ENCODE assay signal across 2 cellular contexts in the genomic region with DNA sequence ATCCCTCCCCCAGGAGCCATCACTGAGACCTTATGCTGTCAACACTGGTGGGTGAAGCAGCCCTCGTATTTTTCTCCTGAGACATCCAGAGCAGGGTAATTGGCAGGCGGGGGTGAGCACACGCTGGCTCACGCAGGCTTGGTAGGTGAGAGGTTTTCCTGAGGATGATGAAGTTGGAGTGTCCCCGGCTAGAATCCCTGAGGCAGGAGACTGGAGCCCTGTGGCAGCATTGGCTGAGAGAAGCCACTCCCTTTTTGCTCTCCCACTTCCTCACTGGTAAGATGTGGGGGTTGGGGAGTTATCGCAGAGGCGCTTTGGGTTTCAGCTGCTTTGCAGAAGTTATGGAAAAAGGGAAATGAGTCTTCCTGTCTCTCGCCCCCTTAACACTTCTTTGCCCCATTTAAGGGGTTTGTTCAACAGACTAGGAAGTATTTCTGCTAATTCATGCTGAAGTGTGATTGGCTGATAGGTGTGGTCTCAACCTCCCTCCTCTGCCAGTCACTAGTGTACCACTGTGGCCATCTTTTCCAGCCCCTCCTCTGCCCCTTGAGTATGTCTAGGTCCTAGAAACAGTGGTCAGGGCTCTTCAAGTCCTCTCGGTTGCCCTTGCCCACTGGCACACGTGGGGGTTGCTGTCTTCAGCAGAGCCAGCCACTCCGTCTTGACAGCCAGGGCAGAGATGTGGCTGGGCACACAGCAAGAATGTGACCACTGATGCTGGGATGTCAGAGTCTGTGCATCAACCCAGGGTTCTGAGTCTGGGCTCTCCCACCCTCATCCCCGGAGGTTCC.
TF ChIP-seq lines count a peak whose summit lies in the region.

No MANE protein-coding gene starts in this region.

TF ChIP-seq in GM12878, 131 proteins besides CTCF, POLR2A, EP300 and RAD21 (continues in another document):
- TF ChIP-seq, protein P1, sequence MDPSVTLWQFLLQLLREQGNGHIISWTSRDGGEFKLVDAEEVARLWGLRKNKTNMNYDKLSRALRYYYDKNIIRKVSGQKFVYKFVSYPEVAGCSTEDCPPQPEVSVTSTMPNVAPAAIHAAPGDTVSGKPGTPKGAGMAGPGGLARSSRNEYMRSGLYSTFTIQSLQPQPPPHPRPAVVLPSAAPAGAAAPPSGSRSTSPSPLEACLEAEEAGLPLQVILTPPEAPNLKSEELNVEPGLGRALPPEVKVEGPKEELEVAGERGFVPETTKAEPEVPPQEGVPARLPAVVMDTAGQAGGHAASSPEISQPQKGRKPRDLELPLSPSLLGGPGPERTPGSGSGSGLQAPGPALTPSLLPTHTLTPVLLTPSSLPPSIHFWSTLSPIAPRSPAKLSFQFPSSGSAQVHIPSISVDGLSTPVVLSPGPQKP (IDR thresholded peaks at IDR 0.05; ENCODE audit: low read depth, low read length): peak; percentile 30; the same call in 1 of the 2 replicates
- TF ChIP-seq BMI1 (IDR thresholded peaks at IDR 0.05; ENCODE audit: borderline replicate concordance): no peak; the same call in 1 of the 2 replicates
- no peak for TF ChIP-seq CBX3 (IDR thresholded peaks at IDR 0.05; ENCODE audit: borderline replicate concordance, low read depth)
- peak; percentile 51; the same call in 1 of the 2 replicates for TF ChIP-seq IRF4 (IDR thresholded peaks at IDR 0.05; ENCODE audit: low read depth, low read length)
- TF ChIP-seq TAF1 (IDR thresholded peaks at IDR 0.05; ENCODE audit: borderline replicate concordance, low read depth, low read length): no peak
- no peak for TF ChIP-seq NRF1 (conservative IDR thresholded peaks at IDR 0.05; ENCODE audit: low read depth, low read length)
- TF ChIP-seq ASH2L (IDR thresholded peaks at IDR 0.05; ENCODE audit: borderline replicate concordance, low read depth): no peak
- TF ChIP-seq, protein P2, sequence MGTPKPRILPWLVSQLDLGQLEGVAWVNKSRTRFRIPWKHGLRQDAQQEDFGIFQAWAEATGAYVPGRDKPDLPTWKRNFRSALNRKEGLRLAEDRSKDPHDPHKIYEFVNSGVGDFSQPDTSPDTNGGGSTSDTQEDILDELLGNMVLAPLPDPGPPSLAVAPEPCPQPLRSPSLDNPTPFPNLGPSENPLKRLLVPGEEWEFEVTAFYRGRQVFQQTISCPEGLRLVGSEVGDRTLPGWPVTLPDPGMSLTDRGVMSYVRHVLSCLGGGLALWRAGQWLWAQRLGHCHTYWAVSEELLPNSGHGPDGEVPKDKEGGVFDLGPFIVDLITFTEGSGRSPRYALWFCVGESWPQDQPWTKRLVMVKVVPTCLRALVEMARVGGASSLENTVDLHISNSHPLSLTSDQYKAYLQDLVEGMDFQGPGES (IDR thresholded peaks at IDR 0.05): no peak
- no peak for TF ChIP-seq SUZ12 (IDR thresholded peaks at IDR 0.05; ENCODE audit: unreplicated experiment)
- TF ChIP-seq KLF5 (IDR thresholded peaks at IDR 0.05; ENCODE audit: partially characterized antibody): no peak
- TF ChIP-seq, protein P3, sequence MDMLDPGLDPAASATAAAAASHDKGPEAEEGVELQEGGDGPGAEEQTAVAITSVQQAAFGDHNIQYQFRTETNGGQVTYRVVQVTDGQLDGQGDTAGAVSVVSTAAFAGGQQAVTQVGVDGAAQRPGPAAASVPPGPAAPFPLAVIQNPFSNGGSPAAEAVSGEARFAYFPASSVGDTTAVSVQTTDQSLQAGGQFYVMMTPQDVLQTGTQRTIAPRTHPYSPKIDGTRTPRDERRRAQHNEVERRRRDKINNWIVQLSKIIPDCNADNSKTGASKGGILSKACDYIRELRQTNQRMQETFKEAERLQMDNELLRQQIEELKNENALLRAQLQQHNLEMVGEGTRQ (IDR thresholded peaks at IDR 0.05; ENCODE audit: borderline replicate concordance, low read depth, low read length): no peak
- TF ChIP-seq SMARCA5 (IDR thresholded peaks at IDR 0.05): peak; percentile 98
- no peak for TF ChIP-seq ZNF384 (IDR thresholded peaks at IDR 0.05; ENCODE audit: borderline replicate concordance, low read depth, low read length)
- no peak for TF ChIP-seq HDAC2 (IDR thresholded peaks at IDR 0.05)
- no peak for TF ChIP-seq FOXM1 (IDR thresholded peaks at IDR 0.05; ENCODE audit: low read depth, low read length)
- no peak for TF ChIP-seq SUPT20H (IDR thresholded peaks at IDR 0.05; ENCODE audit: borderline replicate concordance, control insufficient read depth, low read depth, low read length)
- TF ChIP-seq, protein P4, sequence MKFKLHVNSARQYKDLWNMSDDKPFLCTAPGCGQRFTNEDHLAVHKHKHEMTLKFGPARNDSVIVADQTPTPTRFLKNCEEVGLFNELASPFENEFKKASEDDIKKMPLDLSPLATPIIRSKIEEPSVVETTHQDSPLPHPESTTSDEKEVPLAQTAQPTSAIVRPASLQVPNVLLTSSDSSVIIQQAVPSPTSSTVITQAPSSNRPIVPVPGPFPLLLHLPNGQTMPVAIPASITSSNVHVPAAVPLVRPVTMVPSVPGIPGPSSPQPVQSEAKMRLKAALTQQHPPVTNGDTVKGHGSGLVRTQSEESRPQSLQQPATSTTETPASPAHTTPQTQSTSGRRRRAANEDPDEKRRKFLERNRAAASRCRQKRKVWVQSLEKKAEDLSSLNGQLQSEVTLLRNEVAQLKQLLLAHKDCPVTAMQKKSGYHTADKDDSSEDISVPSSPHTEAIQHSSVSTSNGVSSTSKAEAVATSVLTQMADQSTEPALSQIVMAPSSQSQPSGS (IDR thresholded peaks at IDR 0.05; ENCODE audit: low read length): no peak
- TF ChIP-seq ZNF207 (IDR thresholded peaks at IDR 0.05; ENCODE audit: borderline replicate concordance): peak; percentile 26; the same call in 1 of the 2 replicates
- no peak for TF ChIP-seq JUND (IDR thresholded peaks at IDR 0.05; ENCODE audit: low read depth, low read length)
- no peak for TF ChIP-seq PAX5 (IDR thresholded peaks at IDR 0.05; ENCODE audit: borderline replicate concordance, low read depth, low read length)
- peak; percentile 50; the same call in 1 of the 2 replicates for TF ChIP-seq ATF7 (IDR thresholded peaks at IDR 0.05; ENCODE audit: low read depth)
- TF ChIP-seq SREBF2 (IDR thresholded peaks at IDR 0.05; ENCODE audit: low read length): no peak
- peak; percentile 34 for TF ChIP-seq HDGF (IDR thresholded peaks at IDR 0.05)
- TF ChIP-seq YBX1 (IDR thresholded peaks at IDR 0.05): no peak
- TF ChIP-seq, protein P5, sequence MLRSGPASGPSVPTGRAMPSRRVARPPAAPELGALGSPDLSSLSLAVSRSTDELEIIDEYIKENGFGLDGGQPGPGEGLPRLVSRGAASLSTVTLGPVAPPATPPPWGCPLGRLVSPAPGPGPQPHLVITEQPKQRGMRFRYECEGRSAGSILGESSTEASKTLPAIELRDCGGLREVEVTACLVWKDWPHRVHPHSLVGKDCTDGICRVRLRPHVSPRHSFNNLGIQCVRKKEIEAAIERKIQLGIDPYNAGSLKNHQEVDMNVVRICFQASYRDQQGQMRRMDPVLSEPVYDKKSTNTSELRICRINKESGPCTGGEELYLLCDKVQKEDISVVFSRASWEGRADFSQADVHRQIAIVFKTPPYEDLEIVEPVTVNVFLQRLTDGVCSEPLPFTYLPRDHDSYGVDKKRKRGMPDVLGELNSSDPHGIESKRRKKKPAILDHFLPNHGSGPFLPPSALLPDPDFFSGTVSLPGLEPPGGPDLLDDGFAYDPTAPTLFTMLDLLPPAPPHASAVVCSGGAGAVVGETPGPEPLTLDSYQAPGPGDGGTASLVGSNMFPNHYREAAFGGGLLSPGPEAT (IDR thresholded peaks at IDR 0.05; ENCODE audit: low read depth): peak; percentile 96
- peak; percentile 52 for TF ChIP-seq RELA (IDR thresholded peaks at IDR 0.05; ENCODE audit: borderline replicate concordance, partially characterized antibody)
- 0 out of 2 replicates have a peak, but pooled peaks have one; percentile 36 for TF ChIP-seq MYB (IDR thresholded peaks at IDR 0.05; ENCODE audit: borderline replicate concordance, low read depth, low read length)
- peak; percentile 60 for TF ChIP-seq POLR2AphosphoS2 (IDR thresholded peaks at IDR 0.05; ENCODE audit: low read depth, low read length)

TF ChIP-seq in liver, 16 proteins besides CTCF, POLR2A, EP300 and RAD21:
- TF ChIP-seq, protein P6, sequence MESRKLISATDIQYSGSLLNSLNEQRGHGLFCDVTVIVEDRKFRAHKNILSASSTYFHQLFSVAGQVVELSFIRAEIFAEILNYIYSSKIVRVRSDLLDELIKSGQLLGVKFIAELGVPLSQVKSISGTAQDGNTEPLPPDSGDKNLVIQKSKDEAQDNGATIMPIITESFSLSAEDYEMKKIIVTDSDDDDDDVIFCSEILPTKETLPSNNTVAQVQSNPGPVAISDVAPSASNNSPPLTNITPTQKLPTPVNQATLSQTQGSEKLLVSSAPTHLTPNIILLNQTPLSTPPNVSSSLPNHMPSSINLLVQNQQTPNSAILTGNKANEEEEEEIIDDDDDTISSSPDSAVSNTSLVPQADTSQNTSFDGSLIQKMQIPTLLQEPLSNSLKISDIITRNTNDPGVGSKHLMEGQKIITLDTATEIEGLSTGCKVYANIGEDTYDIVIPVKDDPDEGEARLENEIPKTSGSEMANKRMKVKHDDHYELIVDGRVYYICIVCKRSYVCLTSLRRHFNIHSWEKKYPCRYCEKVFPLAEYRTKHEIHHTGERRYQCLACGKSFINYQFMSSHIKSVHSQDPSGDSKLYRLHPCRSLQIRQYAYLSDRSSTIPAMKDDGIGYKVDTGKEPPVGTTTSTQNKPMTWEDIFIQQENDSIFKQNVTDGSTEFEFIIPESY (IDR thresholded peaks at IDR 0.05): no peak
- TF ChIP-seq NR2F2 (IDR thresholded peaks at IDR 0.05) (no peak), HNF4G (IDR thresholded peaks at IDR 0.05) (no peak), TAF1 (conservative IDR thresholded peaks at IDR 0.05) (no peak), YY1 (IDR thresholded peaks at IDR 0.05) (no peak), FOXA2 (IDR thresholded peaks at IDR 0.05) (no peak), SP1 (IDR thresholded peaks at IDR 0.05) (no peak), GABPA (IDR thresholded peaks at IDR 0.05 in 1 of 2, conservative IDR thresholded peaks at IDR 0.05 in 1 of 2) (no peak), JUND (IDR thresholded peaks at IDR 0.05) (no peak)
- TF ChIP-seq, protein P7, sequence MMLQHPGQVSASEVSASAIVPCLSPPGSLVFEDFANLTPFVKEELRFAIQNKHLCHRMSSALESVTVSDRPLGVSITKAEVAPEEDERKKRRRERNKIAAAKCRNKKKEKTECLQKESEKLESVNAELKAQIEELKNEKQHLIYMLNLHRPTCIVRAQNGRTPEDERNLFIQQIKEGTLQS (IDR thresholded peaks at IDR 0.05): no peak
- TF ChIP-seq, protein P8, sequence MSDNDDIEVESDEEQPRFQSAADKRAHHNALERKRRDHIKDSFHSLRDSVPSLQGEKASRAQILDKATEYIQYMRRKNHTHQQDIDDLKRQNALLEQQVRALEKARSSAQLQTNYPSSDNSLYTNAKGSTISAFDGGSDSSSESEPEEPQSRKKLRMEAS (IDR thresholded peaks at IDR 0.05): no peak
TF ChIP-seq in liver: peak in this region for 0.
